In genomic region chr2:158968396-158969161, GRCh38 we compare ENCODE assay signal across 8 cellular contexts. TPM values are rescaled to one million over a fixed set of nuclear protein-coding genes. Genes with fewer than 3 reads are reported as not detected.
DNase-seq lines count a peak whose midpoint lies in the region; ATAC-seq and TF ChIP-seq lines count a peak whose summit lies in the region.

Gene TANC1, plus strand, starts transcription at chr2:158968640. Its CDS starts 97,271 bp downstream, at chr2:159065911.

- H3K27ac Mint-ChIP-seq in natural killer cell: no peak within 1 kb of the TSS

- TF ChIP-seq CTCF in fibroblast of the aortic adventitia (IDR thresholded peaks at IDR 0.05; ENCODE audit: insufficient read depth, low read length): no peak
- TF ChIP-seq CTCF in natural killer cell (IDR thresholded peaks at IDR 0.05): no peak
- no peak for TF ChIP-seq CTCF in subcutaneous adipose tissue (IDR thresholded peaks at IDR 0.05; ENCODE audit: low read depth)

- H3K9me3 Mint-ChIP-seq in natural killer cell: no peaks in the 10 kb centered on the region

- no peaks in the 10 kb centered on the region for H3K36me3 Mint-ChIP-seq in natural killer cell

- intact Hi-C loops in natural killer cell (cut with micrococcal nuclease): no loop called here

- peak within 1 kb of the TSS; percentile 81 for H3K4me3 ChIP-seq in fibroblast of the aortic adventitia (ENCODE audit: low read depth, low read length)

- peaks cover 16 to 22% of the 10 kb centered on the region in 2 donors for H3K4me1 Mint-ChIP-seq in natural killer cell

- peak within 1 kb of the TSS; percentile 90 for H3K4me3 Mint-ChIP-seq in natural killer cell

- peaks cover 46 to 58% of the 10 kb centered on the region in 2 donors for H3K27me3 Mint-ChIP-seq in natural killer cell (ENCODE audit: low read depth in 2 of 2)

- DNase-seq in DMS79 (lab: John Stamatoyannopoulos, UW) (peak; percentile 80), HuH-7.5 (ENCODE audit: low spot score) (peak; percentile 85), activated gamma-delta T cell (lab: John Stamatoyannopoulos, UW) (peak; percentile 14), fibroblast of the aortic adventitia (ENCODE audit: low read depth) (peak; percentile 86), natural killer cell (peak; percentile 39)

- ATAC-seq in GM21619 (IDR thresholded peaks at IDR 0.05; ENCODE audit: unreplicated experiment) (peak; percentile 92), natural killer cell (peak; percentile 84 to 85 (median 84))

TF ChIP-seq in PFSK-1, 5 proteins besides CTCF, POLR2A, EP300 and RAD21:
- TF ChIP-seq POLR2AphosphoS5 (IDR thresholded peaks at IDR 0.05; ENCODE audit: low read depth, low read length) (peak; percentile 79), FOXP2 (optimal IDR thresholded peaks at IDR 0.05; ENCODE audit: borderline replicate concordance, extremely low read depth, extremely low read length, insufficient read depth) (peak; percentile 90), REST (IDR thresholded peaks at IDR 0.05; ENCODE audit: insufficient read depth in 1 of 2, low read depth in 2 of 2, low read length in 2 of 2) (no peak), SIN3A (IDR thresholded peaks at IDR 0.05; ENCODE audit: borderline replicate concordance, insufficient read depth, low read length) (peak; percentile 56; the same call in 1 of the 2 replicates), TAF1 (IDR thresholded peaks at IDR 0.05; ENCODE audit: borderline replicate concordance, insufficient read depth, low read length) (peak; percentile 92)

RNA-seq across cellular contexts. Expression of gene TANC1, which starts in this region (rescaled TPM):
- polyA plus RNA-seq in PFSK-1 (2012; ENCODE audit: insufficient read length, low read depth): 31.6 TPM
- total RNA-seq in fibroblast of the aortic adventitia (ENCODE audit: low replicate concordance) (11.9 and 22.7 TPM in 2 replicates), natural killer cell (1 to 10 TPM in 2 of 3 donors, under 1 TPM in 1; 0.82 to 4.2 (median 1.1) TPM), subcutaneous adipose tissue (10 to 100 TPM; 20.6 to 64.8 (median 31.5) TPM)

Comparison
In these comparisons a context has a peak if more than half of its experiments do, and no peak if none do; other contexts are left out.
1. Peak in every context shown above with its lines: DNase-seq, ATAC-seq and H3K4me3 ChIP-seq.
2. DNase-seq: peak in every context shown above with its lines; median percentile 86 in fibroblast of the aortic adventitia; 85 in HuH-7.5; 80 in DMS79; 39 in natural killer cell; 14 in activated gamma-delta T cell.